In genomic region chr3:182683335-182684257, GRCh38 we compare ENCODE assay signal across 8 cellular contexts.
DNase-seq lines count a peak whose midpoint lies in the region; ATAC-seq and TF ChIP-seq lines count a peak whose summit lies in the region.

No MANE protein-coding gene starts in this region.

- H3K36me3 Mint-ChIP-seq in IgD-negative memory B cell (no peaks in the 10 kb centered on the region), neural progenitor cell (no peaks in the 10 kb centered on the region)

- peak overlapping the region; percentile 98 for H2AFZ ChIP-seq in PC-9
- H2AFZ ChIP-seq in neural progenitor cell (replicated peaks) = peak overlapping the region; percentile 75

- WGBS in thyroid gland, 2 donors = 9% methylated on average over 8 of the region's 8 CpGs

- peak overlapping the region; percentile 74 to 89 (median 85) for H3K4me3 Mint-ChIP-seq in IgD-negative memory B cell
- peak overlapping the region; percentile 72 for H3K4me3 Mint-ChIP-seq in neural progenitor cell

- no peaks in the 10 kb centered on the region; the same call in 1 of the 2 replicates for H3K9me2 ChIP-seq in PC-9 (ENCODE audit: insufficient read depth)

- CTCF ChIA-PET in PC-9 (lab: Charles Lee) = interaction anchor here (0.6 to 1.8 kb wide), 6 partner anchors 197 to 1773 kb away, joined by 3 to 12 read pairs (median 4); no protein-coding TSS in a partner anchor

- H3K79me2 ChIP-seq in PC-9 (ENCODE audit: low read depth) = no peaks in the 10 kb centered on the region
- no peaks in the 10 kb centered on the region for H3K79me2 ChIP-seq in neural progenitor cell (ENCODE audit: low read depth)

- no TSS peak for BruUV-seq in PC-9 (replicated peaks; lab: Mats Ljungman, UMichigan)

- H3K27me3 ChIP-seq in PC-9 (ENCODE audit: insufficient read depth, low read depth) (no peaks in the 10 kb centered on the region), neural progenitor cell (peaks cover 8% of the 10 kb centered on the region), thyroid gland (no peaks in the 10 kb centered on the region)

- H3K27me3 Mint-ChIP-seq in IgD-negative memory B cell = peaks cover 31% of the 10 kb centered on the region
- peaks cover 3% of the 10 kb centered on the region for H3K27me3 Mint-ChIP-seq in neural progenitor cell (ENCODE audit: insufficient read depth, low read depth)

- H3K4me3 ChIP-seq in PC-9 (peak overlapping the region; percentile 74; the same call in 1 of the 2 replicates), fibroblast of villous mesenchyme (ENCODE audit: low read depth, low read length) (no peak overlapping the region), neural progenitor cell (peak overlapping the region; percentile 49), thyroid gland (replicated peaks in 1 of 3) (no peak overlapping the region)

- H3F3A ChIP-seq in PC-9 (ENCODE audit: insufficient read depth, low read depth) = peaks cover 7% of the 10 kb centered on the region; the same call in 1 of the 2 replicates
- peaks cover 12% of the 10 kb centered on the region for H3F3A ChIP-seq in neural progenitor cell (ENCODE audit: low read depth)

- H3K9me3 ChIP-seq in PC-9 (ENCODE audit: insufficient read depth, low read depth) (no peaks in the 10 kb centered on the region; the same call in 1 of the 2 replicates), neural progenitor cell (ENCODE audit: low read depth) (no peaks in the 10 kb centered on the region), thyroid gland (no peaks in the 10 kb centered on the region)

- H4K20me1 ChIP-seq in PC-9 (ENCODE audit: insufficient read depth) = no peaks in the 10 kb centered on the region
- H4K20me1 ChIP-seq in neural progenitor cell (ENCODE audit: low read depth) = no peaks in the 10 kb centered on the region

- POLR2A ChIA-PET in PC-9 (lab: Charles Lee; ENCODE audit: unreplicated experiment) = no interaction called here

- peaks cover 6 to 9% (median 6%) of the 10 kb centered on the region in 3 donors for H3K4me1 Mint-ChIP-seq in IgD-negative memory B cell
- H3K4me1 Mint-ChIP-seq in neural progenitor cell = peaks cover 11% of the 10 kb centered on the region

- peak overlapping the region; percentile 94 for H3K4me2 ChIP-seq in PC-9
- peak overlapping the region; percentile 81 for H3K4me2 ChIP-seq in neural progenitor cell

- no peaks in the 10 kb centered on the region for H3K36me3 ChIP-seq in PC-9 (ENCODE audit: low read depth)
- no peaks in the 10 kb centered on the region for H3K36me3 ChIP-seq in neural progenitor cell
- no peaks in the 10 kb centered on the region for H3K36me3 ChIP-seq in thyroid gland

- no peak for TF ChIP-seq POLR2A in thyroid gland (IDR thresholded peaks at IDR 0.05)

- no peak overlapping the region for H3K27ac ChIP-seq in PC-9
- no peak overlapping the region for H3K27ac ChIP-seq in neural progenitor cell
- H3K27ac ChIP-seq in thyroid gland = no peak overlapping the region

- H3K27ac Mint-ChIP-seq in IgD-negative memory B cell (peak overlapping the region in 1 of 3 donors; percentile 45), neural progenitor cell (peak overlapping the region; percentile 72)

- peaks cover 17% of the 10 kb centered on the region for H3K4me1 ChIP-seq in PC-9 (replicated peaks; ENCODE audit: insufficient read depth)
- peaks cover 21% of the 10 kb centered on the region for H3K4me1 ChIP-seq in neural progenitor cell
- H3K4me1 ChIP-seq in thyroid gland = peaks cover 0 to 15% of the 10 kb centered on the region in 2 donors

- no peak overlapping the region for H3K9ac ChIP-seq in neural progenitor cell

- H3K9me3 Mint-ChIP-seq in IgD-negative memory B cell (no peaks in the 10 kb centered on the region), neural progenitor cell (no peaks in the 10 kb centered on the region)

- DNase-seq in DMS79 treated with DMSO at 0.1 percent for 48 hours (lab: John Stamatoyannopoulos, UW) (peak; percentile 83), PC-9 (peak; percentile 72 to 81), fibroblast of villous mesenchyme (ENCODE audit: low read depth) (peak; percentile 70), neural progenitor cell (ENCODE audit: low spot score) (peak; percentile 81), thyroid gland (peak; percentile 59 to 60)
- DNase-seq in activated T-helper 1 cell treated with anti-CD3 and anti-CD28 coated beads, Interleukin-2, amount 50 U/mL, for 16 hours (ENCODE audit: low read depth in 1 of 2, low spot score in 1 of 2) = peak; percentile 6 to 34

- TF ChIP-seq CTCF in PC-9 (conservative IDR thresholded peaks at IDR 0.05) (peak; percentile 99), fibroblast of villous mesenchyme (IDR thresholded peaks at IDR 0.05; ENCODE audit: insufficient read depth, low read depth, low read length) (peak; percentile 96), neural progenitor cell (IDR thresholded peaks at IDR 0.05) (peak; percentile 96), thyroid gland (IDR thresholded peaks at IDR 0.05) (peak; percentile 74 to 88 (median 82))

- intact Hi-C loops in PC-9 (cut with micrococcal nuclease; ENCODE audit: unreplicated experiment) = loop anchor here (1.0 to 10.0 kb wide), 10 partner anchors 65 to 1880 kb away; partner anchors contain the start of gene DNAJC19
- intact Hi-C loops in thyroid gland (cut with DNase I) = loop anchor here (10.0 kb wide), 1 partner anchor 969 kb away; the partner anchor contains the start of gene SOX2

- peak; percentile 65 for ATAC-seq in GM21529 (IDR thresholded peaks at IDR 0.05; ENCODE audit: unreplicated experiment)

Comparison
In these comparisons a context has a peak if more than half of its experiments do, and no peak if none do; other contexts are left out.
1. DNase-seq: peak in every context shown above with its lines; median percentile 83 in DMS79 treated with DMSO at 0.1 percent for 48 hours; 81 in neural progenitor cell; 76 in PC-9; 70 in fibroblast of villous mesenchyme; 60 in thyroid gland; 20 in activated T-helper 1 cell treated with anti-CD3 and anti-CD28 coated beads, Interleukin-2, amount 50 U/mL, for 16 hours.
2. H3K4me3 ChIP-seq: peak in PC-9 (single experiment) and neural progenitor cell (single experiment); none in fibroblast of villous mesenchyme (single experiment) and thyroid gland (0 of 3).
3. Peak in every context shown above with its lines, with median percentiles within 50 percentile points of each other: CTCF ChIP-seq.